Comparison of ENCODE assay signal across 8 cellular contexts in the genomic region with DNA sequence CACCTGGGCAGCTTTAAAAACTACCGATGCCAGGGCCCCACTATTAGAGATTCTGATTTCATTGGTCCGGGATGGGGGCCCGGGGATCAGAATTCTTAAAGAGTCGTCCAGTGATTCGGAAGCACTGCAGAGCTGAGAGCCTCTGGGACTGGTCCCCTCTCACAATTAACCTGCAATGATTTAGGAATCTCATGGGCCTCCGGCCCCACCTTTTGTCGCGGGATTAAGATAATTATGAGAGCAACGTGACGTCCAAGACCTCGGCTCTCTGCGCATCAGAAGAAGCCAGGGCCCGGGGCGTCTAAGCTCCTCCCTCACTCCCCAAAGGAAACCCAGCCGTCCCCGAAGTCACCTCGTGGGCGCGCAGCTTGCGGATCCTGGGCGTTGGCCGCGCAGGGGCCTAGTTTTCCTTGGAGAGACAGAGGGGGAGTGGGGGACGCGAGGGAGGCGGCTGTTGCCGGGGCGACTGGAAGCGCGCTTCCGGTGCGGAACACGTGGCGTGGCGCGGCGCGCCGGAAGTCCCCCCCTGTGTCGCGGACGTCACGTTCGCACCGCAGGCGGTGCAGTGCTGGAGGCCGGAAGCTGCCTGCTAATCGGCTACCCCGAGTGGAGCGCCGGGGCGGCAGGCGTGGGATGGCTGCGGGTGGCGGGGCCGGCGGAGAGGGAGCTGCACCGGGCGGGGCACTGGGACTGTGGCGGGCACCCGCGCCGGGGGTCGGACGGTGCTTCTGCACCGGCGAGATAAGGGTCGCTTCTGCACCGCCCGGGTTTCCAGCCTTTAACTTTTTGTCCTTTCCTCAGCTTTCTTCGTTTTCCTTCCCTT. TPM values are rescaled to one million over a fixed set of nuclear protein-coding genes. Genes with fewer than 3 reads are reported as not detected.
DNase-seq lines count a peak whose midpoint lies in the region; ATAC-seq and TF ChIP-seq lines count a peak whose summit lies in the region.

GEMIN8 (minus strand) TSS at position 468 of the 823 bp plus-strand sequence. CDS start 8,414 bp downstream, outside the sequence.

- peaks cover 14 to 36% (median 25%) of the 10 kb centered on the region in 4 donors for H3K4me1 Mint-ChIP-seq in naive thymus-derived CD8-positive, alpha-beta T cell

- H3K79me2 ChIP-seq in KMS-11 (ENCODE audit: insufficient read depth, low read depth) = peaks cover 40% of the 10 kb centered on the region; the same call in 1 of the 2 replicates

- peak; percentile 41 for DNase-seq in DMS53 treated with DMSO at 0.1 percent for 48 hours (lab: John Stamatoyannopoulos, UW; ENCODE audit: unreplicated experiment)
- DNase-seq in RKO (ENCODE audit: low spot score) = peak; percentile 94
- DNase-seq in activated T-helper 1 cell treated with anti-CD3 and anti-CD28 coated beads, Interleukin-2, amount 50 U/mL, for 16 hours (ENCODE audit: low read depth in 1 of 2, low spot score in 1 of 2) = peak; percentile 65 to 87
- DNase-seq in fibroblast of mammary gland (ENCODE audit: low read depth) = peak; percentile 92
- DNase-seq in naive thymus-derived CD8-positive, alpha-beta T cell = peak; percentile 74 to 93 (median 85)
- peak; percentile 77 to 90 (median 82) for DNase-seq in stimulated activated naive CD4-positive, alpha-beta T cell (lab: John Stamatoyannopoulos, UW)

- no peaks in the 10 kb centered on the region for H4K20me1 ChIP-seq in KMS-11 (ENCODE audit: insufficient read depth)

- TF ChIP-seq CTCF in KMS-11 (conservative IDR thresholded peaks at IDR 0.05; ENCODE audit: low read depth, low read length) (no peak), fibroblast of mammary gland (conservative IDR thresholded peaks at IDR 0.05; ENCODE audit: control insufficient read depth, insufficient read depth, low read depth, low read length) (no peak)

- H3K4me1 ChIP-seq in KMS-11 (ENCODE audit: low read depth, poor library complexity, severe bottlenecking) = peaks cover 73% of the 10 kb centered on the region

- H3K4me2 ChIP-seq in KMS-11 = peak within 1 kb of the TSS; percentile 74

- peak within 1 kb of the TSS; percentile 94 to 100 (median 98) for H3K27ac Mint-ChIP-seq in naive thymus-derived CD8-positive, alpha-beta T cell

- peak within 1 kb of the TSS; percentile 86 for H3K9ac ChIP-seq in KMS-11

- POLR2A ChIA-PET in naive thymus-derived CD8-positive, alpha-beta T cell (lab: Charles Lee) = interaction anchor here (1.0 to 2.3 kb wide), 5 partner anchors 26 to 376 kb away, joined by 4 to 13 read pairs (median 5); partner anchors contain the start of genes OFD1, TCEANC and TRAPPC2

- H3K4me3 ChIP-seq in KMS-11 (IDR thresholded peaks at IDR 0.05; ENCODE audit: insufficient read depth, low read depth, low read length) (no peak within 1 kb of the TSS), fibroblast of mammary gland (ENCODE audit: control insufficient read depth, low read depth, low read length) (peak within 1 kb of the TSS; percentile 60)

- H3K36me3 ChIP-seq in KMS-11 (ENCODE audit: insufficient read depth) = no peaks in the 10 kb centered on the region

- peak within 1 kb of the TSS; percentile 57 for H2AFZ ChIP-seq in KMS-11 (ENCODE audit: low read depth)

- no peaks in the 10 kb centered on the region for H3K27me3 ChIP-seq in KMS-11 (ENCODE audit: insufficient read depth, low read depth)

- H3K4me3 Mint-ChIP-seq in naive thymus-derived CD8-positive, alpha-beta T cell = peak within 1 kb of the TSS; percentile 83 to 99 (median 96)

- H3K36me3 Mint-ChIP-seq in naive thymus-derived CD8-positive, alpha-beta T cell = peaks cover 0 to 6% (median 0%) of the 10 kb centered on the region in 3 donors

- ATAC-seq in GM21723 (IDR thresholded peaks at IDR 0.05; ENCODE audit: unreplicated experiment) = peak; percentile 90
- peak; percentile 94 for ATAC-seq in naive thymus-derived CD8-positive, alpha-beta T cell

- peaks cover 0 to 6% (median 1%) of the 10 kb centered on the region in 5 donors for H3K27me3 Mint-ChIP-seq in naive thymus-derived CD8-positive, alpha-beta T cell

- no peaks in the 10 kb centered on the region for H3K9me3 Mint-ChIP-seq in naive thymus-derived CD8-positive, alpha-beta T cell

- peak within 1 kb of the TSS; percentile 86 for H3K27ac ChIP-seq in KMS-11

RNA-seq across cellular contexts. Expression of gene GEMIN8, which starts in this region (rescaled TPM):
- total RNA-seq in naive thymus-derived CD8-positive, alpha-beta T cell = 10 to 100 TPM in 1 of 2 experiments, 1 to 10 TPM in 1; 8.6 to 10.2 TPM
- polyA plus RNA-seq in naive thymus-derived CD8-positive, alpha-beta T cell = 10 to 100 TPM; 20.7 to 25.9 (median 23.9) TPM

Comparison
In these comparisons a context has a peak if more than half of its experiments do, and no peak if none do; other contexts are left out.
1. DNase-seq: peak in every context shown above with its lines; median percentile 94 in RKO; 92 in fibroblast of mammary gland; 85 in naive thymus-derived CD8-positive, alpha-beta T cell; 82 in stimulated activated naive CD4-positive, alpha-beta T cell; 76 in activated T-helper 1 cell treated with anti-CD3 and anti-CD28 coated beads, Interleukin-2, amount 50 U/mL, for 16 hours; 41 in DMS53 treated with DMSO at 0.1 percent for 48 hours.